Comparison of ENCODE assay signal across 8 cellular contexts in genomic region chr1:226820935-226821718, GRCh38. TPM values are rescaled to one million over a fixed set of nuclear protein-coding genes. Genes with fewer than 3 reads are reported as not detected.
DNase-seq lines count a peak whose midpoint lies in the region; ATAC-seq and TF ChIP-seq lines count a peak whose summit lies in the region.

No MANE protein-coding gene starts in this region.

- CTCF ChIA-PET in naive thymus-derived CD4-positive, alpha-beta T cell (lab: Charles Lee) = interaction anchor here (2.2 kb wide), 1 partner anchor 186 kb away, joined by 6 read pairs; no protein-coding TSS in a partner anchor

- no peak overlapping the region for H3K9ac ChIP-seq in parathyroid adenoma

- H3K27me3 Mint-ChIP-seq in naive thymus-derived CD4-positive, alpha-beta T cell = peaks cover 0 to 10% (median 0%) of the 10 kb centered on the region in 5 donors

- no peaks in the 10 kb centered on the region for H3K27me3 ChIP-seq in RWPE2 (ENCODE audit: insufficient read depth, poor library complexity, severe bottlenecking)
- H3K27me3 ChIP-seq in parathyroid adenoma (ENCODE audit: control insufficient read depth, insufficient read depth, low read length) = no peaks in the 10 kb centered on the region
- no peaks in the 10 kb centered on the region for H3K27me3 ChIP-seq in naive thymus-derived CD4-positive, alpha-beta T cell (ENCODE audit: control insufficient read depth in 2 of 2, insufficient read depth in 2 of 2, low read length in 2 of 2)

- H3K27ac ChIP-seq in RWPE2 (ENCODE audit: poor library complexity, severe bottlenecking) (no peak overlapping the region), parathyroid adenoma (peak overlapping the region; percentile 61)
- H3K27ac ChIP-seq in naive thymus-derived CD4-positive, alpha-beta T cell (ENCODE audit: low read depth, low read length) = no peak overlapping the region

- H3K4me1 ChIP-seq in RWPE2 (ENCODE audit: insufficient read depth, poor library complexity, severe bottlenecking) (no peaks in the 10 kb centered on the region), parathyroid adenoma (no peaks in the 10 kb centered on the region)
- no peaks in the 10 kb centered on the region for H3K4me1 ChIP-seq in naive thymus-derived CD4-positive, alpha-beta T cell (ENCODE audit: control insufficient read depth in 2 of 2, insufficient read depth in 2 of 2, low read length in 2 of 2)

- H3K9me3 ChIP-seq in RWPE2 (ENCODE audit: severe bottlenecking) (no peaks in the 10 kb centered on the region), parathyroid adenoma (ENCODE audit: control insufficient read depth, low read length) (no peaks in the 10 kb centered on the region)
- no peaks in the 10 kb centered on the region for H3K9me3 ChIP-seq in naive thymus-derived CD4-positive, alpha-beta T cell (ENCODE audit: control insufficient read depth in 2 of 3, low read length in 3 of 3)

- TF ChIP-seq CTCF in RWPE2 (IDR thresholded peaks at IDR 0.05; ENCODE audit: poor library complexity, severe bottlenecking) (no peak), parathyroid adenoma (IDR thresholded peaks at IDR 0.05) (no peak)

- H3K9me3 Mint-ChIP-seq in naive thymus-derived CD4-positive, alpha-beta T cell = peaks cover 0 to 4% (median 0%) of the 10 kb centered on the region in 11 donors

- DNase-seq in AG20443 (ENCODE audit: low spot score) = peak; percentile 94
- DNase-seq in RWPE2 (ENCODE audit: low spot score) = no peak
- peak; percentile 90 for DNase-seq in fibroblast of the conjunctiva (ENCODE audit: low read depth)
- no peak for DNase-seq in activated naive CD4-positive, alpha-beta T cell (lab: John Stamatoyannopoulos, UW)
- no peak for DNase-seq in stimulated activated CD4-positive, alpha-beta T cell treated with anti-CD3 and anti-CD28 coated beads, Interleukin-2, amount 100 ng/mL, for 48 hours
- DNase-seq in effector CD4-positive, alpha-beta T cell = no peak
- no peak for DNase-seq in naive thymus-derived CD4-positive, alpha-beta T cell

- H3K79me2 ChIP-seq in parathyroid adenoma = no peaks in the 10 kb centered on the region

- H3K4me3 ChIP-seq in RWPE2 (ENCODE audit: severe bottlenecking) (no peak overlapping the region), parathyroid adenoma (ENCODE audit: low read depth, low read length) (no peak overlapping the region)
- H3K4me3 ChIP-seq in naive thymus-derived CD4-positive, alpha-beta T cell (ENCODE audit: low read length) = no peak overlapping the region

- H3K4me1 Mint-ChIP-seq in naive thymus-derived CD4-positive, alpha-beta T cell = peaks cover 7 to 41% (median 31%) of the 10 kb centered on the region in 7 donors

- no peak overlapping the region for H3K27ac Mint-ChIP-seq in naive thymus-derived CD4-positive, alpha-beta T cell

- H3K4me3 Mint-ChIP-seq in naive thymus-derived CD4-positive, alpha-beta T cell = no peak overlapping the region

- H3K36me3 ChIP-seq in RWPE2 (ENCODE audit: low read depth) = no peaks in the 10 kb centered on the region
- no peaks in the 10 kb centered on the region for H3K36me3 ChIP-seq in parathyroid adenoma (ENCODE audit: control insufficient read depth, insufficient read depth, low read length)
- H3K36me3 ChIP-seq in naive thymus-derived CD4-positive, alpha-beta T cell (ENCODE audit: control insufficient read depth in 2 of 3, insufficient read depth in 3 of 3, low read length in 3 of 3) = no peaks in the 10 kb centered on the region

- H3K4me2 ChIP-seq in parathyroid adenoma (ENCODE audit: low read length) = no peak overlapping the region

- H2AFZ ChIP-seq in parathyroid adenoma = no peak overlapping the region

- H3K36me3 Mint-ChIP-seq in naive thymus-derived CD4-positive, alpha-beta T cell = peaks cover 0 to 2% (median 0%) of the 10 kb centered on the region in 5 donors

- POLR2A ChIA-PET in naive thymus-derived CD4-positive, alpha-beta T cell (lab: Charles Lee) = interaction anchor here (0.6 to 1.4 kb wide), 5 partner anchors 14 to 188 kb away, joined by 3 to 5 read pairs (median 3); partner anchors contain the start of gene ITPKB

- ATAC-seq in RWPE2 (ENCODE audit: low read depth) = peak; percentile 91
- no peak for ATAC-seq in naive thymus-derived CD4-positive, alpha-beta T cell

- intact Hi-C loops in naive thymus-derived CD4-positive, alpha-beta T cell (cut with micrococcal nuclease) = no loop called here

RNA-seq across cellular contexts. Expression of gene PSEN2, which starts 49.3 kb away (rescaled TPM):
- 10 to 100 TPM in 1 of 5 experiments, 1 to 10 TPM in 3, under 1 TPM in 1; 0.70 to 10.3 (median 3.7) TPM for total RNA-seq in naive thymus-derived CD4-positive, alpha-beta T cell
- 1 to 10 TPM in 1 of 2 donors, under 1 TPM in 1; 0.17 to 1.1 TPM for polyA plus RNA-seq in naive thymus-derived CD4-positive, alpha-beta T cell

Comparison
In these comparisons a context has a peak if more than half of its experiments do, and no peak if none do; other contexts are left out.
1. DNase-seq: peak in AG20443 (single experiment) and fibroblast of the conjunctiva (single experiment); none in RWPE2 (single experiment), activated naive CD4-positive, alpha-beta T cell (0 of 4), stimulated activated CD4-positive, alpha-beta T cell treated with anti-CD3 and anti-CD28 coated beads, Interleukin-2, amount 100 ng/mL, for 48 hours (0 of 2), effector CD4-positive, alpha-beta T cell (single experiment) and naive thymus-derived CD4-positive, alpha-beta T cell (0 of 9).